Comparison of ENCODE assay signal across 20 cellular contexts in the genomic region with DNA sequence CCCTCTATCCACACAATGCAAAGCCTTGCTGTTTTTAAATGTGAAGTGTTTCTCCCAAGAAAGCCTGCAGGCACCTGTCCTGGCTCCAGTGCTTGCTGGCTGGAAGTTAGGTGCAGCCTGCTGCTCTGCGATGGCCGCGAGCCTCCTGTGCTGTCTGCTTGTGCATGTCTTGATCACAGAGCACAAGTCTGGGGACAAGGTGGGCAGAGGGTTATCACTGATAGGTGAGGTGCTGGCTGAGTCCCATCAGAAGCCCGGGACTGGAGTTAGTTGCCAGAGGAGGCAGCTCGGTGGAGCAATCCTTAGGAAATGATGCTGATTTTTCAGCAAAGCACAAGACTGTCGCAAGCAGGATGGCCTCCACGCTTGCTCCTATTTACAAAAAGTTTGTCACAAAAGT.
DNase-seq lines count a peak whose midpoint lies in the region; ATAC-seq and TF ChIP-seq lines count a peak whose summit lies in the region.
"Had no signal": no experiment of that assay in that cellular context is flagged by ENCODE, and none has a peak within 500 bp of the region (broad histone marks: within the 10 kb centered on the region; RNA-seq: fewer than 3 reads in every experiment).

No MANE protein-coding gene starts in this region.

- no peaks in the 10 kb centered on the region for H3K36me3 Mint-ChIP-seq in progenitor cell of endocrine pancreas (ENCODE audit: insufficient read depth)
- H3K36me3 Mint-ChIP-seq: CD14-positive monocyte; CD4-positive, alpha-beta memory T cell; CD4-positive, CD25-positive, alpha-beta regulatory T cell; CD8-positive, alpha-beta memory T cell had no signal

- no peaks in the 10 kb centered on the region for H4K20me1 ChIP-seq in hepatocyte (ENCODE audit: insufficient read depth, poor library complexity, severe bottlenecking)

- H3K4me3 ChIP-seq in coronary artery (no peak overlapping the region), hepatocyte (no peak overlapping the region)
- H3K4me3 ChIP-seq: BLaER1 had no signal

- H3K79me2 ChIP-seq in hepatocyte: no peaks in the 10 kb centered on the region

- H3K4me1 Mint-ChIP-seq in progenitor cell of endocrine pancreas (ENCODE audit: low read depth): peaks cover 24% of the 10 kb centered on the region
- H3K4me1 Mint-ChIP-seq: CD14-positive monocyte; CD4-positive, alpha-beta memory T cell; CD8-positive, alpha-beta memory T cell had no signal

- H3K36me3 ChIP-seq in hepatocyte (replicated peaks; ENCODE audit: insufficient read depth, low read depth): no peaks in the 10 kb centered on the region
- H3K36me3 ChIP-seq: BE2C, BLaER1 had no signal

- DNase-seq in coronary artery (ENCODE audit: low spot score) (peak; percentile 54), hepatocyte (ENCODE audit: low spot score) (no peak), progenitor cell of endocrine pancreas (ENCODE audit: low spot score, unreplicated experiment) (no peak), DMS53 (lab: John Stamatoyannopoulos, UW) (no peak)
- DNase-seq: 8988T; ACHN; BE2C; C1 segment of cervical spinal cord; CD4-positive, alpha-beta memory T cell; CD4-positive, CD25-positive, alpha-beta regulatory T cell; CD8-positive, alpha-beta memory T cell; COR-L47; DMS 273 treated with DMSO at 0.1 percent for 48 hours; DMS153; DMS79 treated with DMSO at 0.1 percent for 48 hours; GF-D8 had no signal

- no peaks in the 10 kb centered on the region for H3K9me3 Mint-ChIP-seq in progenitor cell of endocrine pancreas (ENCODE audit: low read depth)
- H3K9me3 Mint-ChIP-seq: CD4-positive, alpha-beta memory T cell had no signal

- H3K9me3 ChIP-seq in hepatocyte (ENCODE audit: low read depth): no peaks in the 10 kb centered on the region
- H3K9me3 ChIP-seq: BE2C, BLaER1 had no signal

- H3K4me3 Mint-ChIP-seq in progenitor cell of endocrine pancreas (ENCODE audit: low read depth): no peak overlapping the region
- H3K4me3 Mint-ChIP-seq: CD14-positive monocyte; CD4-positive, alpha-beta memory T cell; CD4-positive, CD25-positive, alpha-beta regulatory T cell; CD8-positive, alpha-beta memory T cell had no signal

- no peak for TF ChIP-seq CTCF in coronary artery (IDR thresholded peaks at IDR 0.05)
- no peak for TF ChIP-seq CTCF in hepatocyte (IDR thresholded peaks at IDR 0.05; ENCODE audit: poor library complexity)
- no peak for TF ChIP-seq CTCF in progenitor cell of endocrine pancreas (IDR thresholded peaks at IDR 0.05; ENCODE audit: unreplicated experiment)

- no peak overlapping the region for H3K27ac ChIP-seq in coronary artery
- no peak overlapping the region for H3K27ac ChIP-seq in hepatocyte
- H3K27ac ChIP-seq: BLaER1 had no signal

- peaks cover 30% of the 10 kb centered on the region for H3K27me3 Mint-ChIP-seq in progenitor cell of endocrine pancreas

- ATAC-seq in GM18502 (IDR thresholded peaks at IDR 0.05; ENCODE audit: poor library complexity, unreplicated experiment) (no peak), GM19328 (IDR thresholded peaks at IDR 0.05; ENCODE audit: unreplicated experiment) (no peak)

- no peaks in the 10 kb centered on the region for H3K27me3 ChIP-seq in hepatocyte
- H3K27me3 ChIP-seq: BE2C had no signal

- WGBS in hepatocyte (ENCODE audit: low lambda C conversion rate, missing lambda C conversion rate): 75% methylated on average over 7 of the region's 7 CpGs

- H2AFZ ChIP-seq in hepatocyte: no peak overlapping the region

- H3K9me2 ChIP-seq in hepatocyte (replicated peaks; ENCODE audit: insufficient read depth): no peaks in the 10 kb centered on the region

- peak overlapping the region; percentile 11 for H3K4me2 ChIP-seq in hepatocyte
- H3K4me2 ChIP-seq: BLaER1 had no signal

- H3K4me1 ChIP-seq in hepatocyte (ENCODE audit: insufficient read depth): peaks cover 2% of the 10 kb centered on the region
- H3K4me1 ChIP-seq: BE2C had no signal

- peak overlapping the region; percentile 25 for H3K27ac Mint-ChIP-seq in progenitor cell of endocrine pancreas
- H3K27ac Mint-ChIP-seq: CD14-positive monocyte; CD4-positive, alpha-beta memory T cell; CD4-positive, CD25-positive, alpha-beta regulatory T cell; CD8-positive, alpha-beta memory T cell had no signal
